12 cellular contexts compared by ENCODE assay signal in genomic region chr1:168483531-168483930, GRCh38.
DNase-seq lines count a peak whose midpoint lies in the region; ATAC-seq and TF ChIP-seq lines count a peak whose summit lies in the region.
"Had no signal": no experiment of that assay in that cellular context is flagged by ENCODE, and none has a peak within 500 bp of the region (broad histone marks: within the 10 kb centered on the region; RNA-seq: fewer than 3 reads in every experiment).

No MANE protein-coding gene starts in this region.

- H3K4me3 ChIP-seq in right cardiac atrium (ENCODE audit: low read length) = no peak overlapping the region
- H3K4me3 ChIP-seq in astrocyte of the spinal cord (ENCODE audit: low read depth, low read length) = no peak overlapping the region
- H3K4me3 ChIP-seq in upper lobe of right lung = no peak overlapping the region

- H3K27ac ChIP-seq in right cardiac atrium (ENCODE audit: low read length) (no peak overlapping the region), upper lobe of right lung (no peak overlapping the region)

- DNase-seq in left ventricle myocardium superior (no peak), right cardiac atrium (no peak), astrocyte of the spinal cord (ENCODE audit: low read depth, low spot score) (peak; percentile 65), kidney tubule cell (ENCODE audit: low spot score) (peak; percentile 84), upper lobe of right lung (no peak), iPS-NIHi11 (ENCODE audit: low spot score) (no peak), GM13977 (ENCODE audit: low spot score) (no peak)
- DNase-seq: activated CD8-positive, alpha-beta memory T cell treated with anti-CD3 and anti-CD28 coated beads for 24 hours; C1 segment of cervical spinal cord; caudate nucleus; NCI-H446 had no signal

- TF ChIP-seq CTCF in astrocyte of the spinal cord (IDR thresholded peaks at IDR 0.05; ENCODE audit: low read depth, low read length) (no peak), upper lobe of right lung (IDR thresholded peaks at IDR 0.05) (no peak), GM13977 (IDR thresholded peaks at IDR 0.05; ENCODE audit: extremely low read depth, insufficient read depth, missing control alignments) (no peak)

- intact Hi-C loops in left ventricle myocardium superior (cut with micrococcal nuclease) (no loop called here), right cardiac atrium (cut with DNase I) (no loop called here), upper lobe of right lung (cut with DNase I) (no loop called here)

- H3K36me3 ChIP-seq in upper lobe of right lung = no peaks in the 10 kb centered on the region

- H3K4me1 ChIP-seq in right cardiac atrium (ENCODE audit: control insufficient read depth, insufficient read depth, low read length) = peaks cover 3% of the 10 kb centered on the region
- H3K4me1 ChIP-seq in upper lobe of right lung = peaks cover 31% of the 10 kb centered on the region

- no peaks in the 10 kb centered on the region for H3K27me3 ChIP-seq in right cardiac atrium (ENCODE audit: control insufficient read depth, insufficient read depth)
- no peaks in the 10 kb centered on the region for H3K27me3 ChIP-seq in upper lobe of right lung

- 48% methylated on average over 1 of the region's 1 CpG for WGBS in right cardiac atrium

- in situ Hi-C loops in astrocyte of the spinal cord (cut with HindIII; ENCODE audit: low sequenced_read_pairs) (no loop called here), GM13977 (cut with MboI; ENCODE audit: low pct_unique_long_range_greater_than_20kb, low sequenced_read_pairs, unreplicated experiment) (no loop called here)

- no peaks in the 10 kb centered on the region for H3K9me3 ChIP-seq in right cardiac atrium (ENCODE audit: control insufficient read depth, low read length)
- H3K9me3 ChIP-seq in upper lobe of right lung = no peaks in the 10 kb centered on the region

- ATAC-seq in left ventricle myocardium superior (peak; percentile 10), right cardiac atrium (no peak), upper lobe of right lung (peak; percentile 45), GM19452 (IDR thresholded peaks at IDR 0.05; ENCODE audit: unreplicated experiment) (no peak)

Comparison
In these comparisons a context has a peak if more than half of its experiments do, and no peak if none do; other contexts are left out.
1. ATAC-seq: peak in left ventricle myocardium superior (single experiment) and upper lobe of right lung (single experiment); none in right cardiac atrium (0 of 2) and GM19452 (single experiment).
2. DNase-seq: peak in astrocyte of the spinal cord (single experiment) and kidney tubule cell (single experiment); none in left ventricle myocardium superior (single experiment), right cardiac atrium (0 of 3), upper lobe of right lung (single experiment), iPS-NIHi11 (single experiment) and GM13977 (single experiment).